ENCODE assay signal across 10 cellular contexts in the genomic region with DNA sequence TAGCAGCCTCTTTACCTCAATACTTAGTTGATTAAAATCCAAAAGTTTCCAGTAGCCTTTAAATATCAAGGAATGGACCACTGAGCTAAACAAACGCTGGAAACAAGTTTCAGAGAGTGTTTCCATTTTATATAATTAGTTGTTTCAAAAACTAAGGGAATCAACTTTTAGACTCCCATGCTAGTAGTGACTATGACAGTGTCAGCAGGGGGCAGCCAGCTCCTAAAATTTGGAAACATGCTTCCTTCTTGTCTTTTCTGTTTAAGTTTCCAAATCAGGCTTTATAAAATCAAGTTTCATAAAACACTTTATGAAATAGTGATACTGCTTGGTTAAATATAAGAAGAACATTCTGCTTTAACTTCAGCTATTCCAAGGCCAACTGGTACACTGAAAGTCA.
A peak's percentile ranks its signal among the peaks of the same experiment; 100 is the strongest.
DNase-seq lines count a peak whose midpoint lies in the region; ATAC-seq and TF ChIP-seq lines count a peak whose summit lies in the region.
"Had no signal": no experiment of that assay in that cellular context is flagged by ENCODE, and none has a peak within 500 bp of the region (broad histone marks: within the 10 kb centered on the region; RNA-seq: fewer than 3 reads in every experiment).

No MANE protein-coding gene starts in this region.

- H3K27me3 ChIP-seq in right lobe of liver (no peaks in the 10 kb centered on the region), stomach (no peaks in the 10 kb centered on the region)

- TF ChIP-seq EP300 in stomach (IDR thresholded peaks at IDR 0.05) = no peak

- TF ChIP-seq POLR2A in right lobe of liver (IDR thresholded peaks at IDR 0.05) (no peak), stomach (IDR thresholded peaks at IDR 0.05) (no peak)

- H3K27ac ChIP-seq in right lobe of liver = no peak overlapping the region
- H3K27ac ChIP-seq in stomach = no peak overlapping the region

- DNase-seq in DMS114 treated with DMSO at 0.1 percent for 48 hours (lab: John Stamatoyannopoulos, UW; ENCODE audit: unreplicated experiment) (peak; percentile 3), Kasumi-1 (lab: John Stamatoyannopoulos, UW) (peak; percentile 58 to 69), anterior cingulate cortex (lab: John Stamatoyannopoulos, UW) (peak in 38 of 58 donors; percentile 1 to 66 (median 20)), right lobe of liver (peak in 2 of 3 donors; percentile 29 to 52), mesenteric fat pad (ENCODE audit: low spot score) (no peak), stomach (no peak), NCI-H2081 treated with DMSO at 0.1 percent for 48 hours (lab: John Stamatoyannopoulos, UW) (no peak)
- DNase-seq: NCI-H2171 had no signal

- 11% methylated on average over 1 of the region's 1 CpG for WGBS in right lobe of liver (ENCODE audit: insufficient coverage, low coverage, low lambda C conversion rate, missing lambda C conversion rate)
- 32 to 51% (median 44%) methylated on average over 1 of the region's 1 CpG for WGBS in stomach, 5 donors

- intact Hi-C loops in right lobe of liver (cut with DNase I) (no loop called here), stomach (cut with DNase I; ENCODE audit: low total_unique reads) (no loop called here)

- H3K36me3 ChIP-seq in right lobe of liver (no peaks in the 10 kb centered on the region), stomach (no peaks in the 10 kb centered on the region)

- no peaks in the 10 kb centered on the region for H3K4me1 ChIP-seq in right lobe of liver
- no peaks in the 10 kb centered on the region for H3K4me1 ChIP-seq in stomach

- H3K9me3 ChIP-seq in right lobe of liver (no peaks in the 10 kb centered on the region), stomach (no peaks in the 10 kb centered on the region)
- H3K9me3 ChIP-seq: mucosa of descending colon had no signal

- ATAC-seq in right lobe of liver (peak; percentile 59 to 74 (median 67)), HG03571 (IDR thresholded peaks at IDR 0.05; ENCODE audit: unreplicated experiment) (no peak)
- ATAC-seq: mucosa of descending colon had no signal

- TF ChIP-seq CTCF in right lobe of liver (IDR thresholded peaks at IDR 0.05) (peak; percentile 37 to 64 (median 53)), stomach (IDR thresholded peaks at IDR 0.05) (no peak)

- H3K4me3 ChIP-seq in right lobe of liver (no peak overlapping the region), stomach (no peak overlapping the region)
- H3K4me3 ChIP-seq: mucosa of descending colon had no signal

Comparison
In these comparisons a context has a peak if more than half of its experiments do, and no peak if none do; other contexts are left out.
1. DNase-seq: peak in DMS114 treated with DMSO at 0.1 percent for 48 hours (single experiment), Kasumi-1 (2 of 2), anterior cingulate cortex (38 of 58) and right lobe of liver (2 of 3); none in mesenteric fat pad (single experiment), stomach (single experiment) and NCI-H2081 treated with DMSO at 0.1 percent for 48 hours (single experiment).
2. CTCF ChIP-seq: peak in right lobe of liver (4 of 4); none in stomach (0 of 7).